In genomic region chr10:19817251-19818046, GRCh38 we compare ENCODE assay signal across 8 cellular contexts. TPM values are rescaled to one million over a fixed set of nuclear protein-coding genes. Genes with fewer than 3 reads are reported as not detected.
DNase-seq lines count a peak whose midpoint lies in the region; ATAC-seq, FAIRE-seq and TF ChIP-seq lines count a peak whose summit lies in the region.

No MANE protein-coding gene starts in this region.

- H3K27ac ChIP-seq in HL-60 (replicated peaks) = no peak overlapping the region
- peak overlapping the region; percentile 75 to 88 for H3K27ac ChIP-seq in liver (ENCODE audit: low read depth in 1 of 2, low read length in 2 of 2)

- H3K9me3 Mint-ChIP-seq in activated T-helper 1 cell treated with anti-CD3 and anti-CD28 coated beads, Interleukin-12 subunit alpha, Interleukin-12 subunit beta, Interleukin-2, Interleukin-4 antibody, amounts not matched to agents 30 ng/mL and 10 ng/mL and 1 ng/mL, durations not matched to agents 14 hours and 24 hours and 36 hours = no peaks in the 10 kb centered on the region
- H3K9me3 Mint-ChIP-seq in activated CD4-positive, alpha-beta memory T cell treated with anti-CD3 and anti-CD28 coated beads, Interleukin-2, amount 10 ng/mL, durations not matched to agents 7 days and 5 days = no peaks in the 10 kb centered on the region

- TF ChIP-seq CTCF in HL-60 (IDR thresholded peaks at IDR 0.05; ENCODE audit: insufficient read depth, low read length) (no peak), bronchial epithelial cell (IDR thresholded peaks at IDR 0.05; ENCODE audit: insufficient read depth, low read length, severe bottlenecking) (no peak), liver (IDR thresholded peaks at IDR 0.05; ENCODE audit: low read depth, low read length, missing input control) (no peak)

- ATAC-seq in GM21526 (IDR thresholded peaks at IDR 0.05; ENCODE audit: low FRiP score, unreplicated experiment) = no peak

- no peak for FAIRE-seq in bronchial epithelial cell (lab: Jason Lieb, UNC)

- H3K4me1 Mint-ChIP-seq in activated T-helper 1 cell treated with anti-CD3 and anti-CD28 coated beads, Interleukin-12 subunit alpha, Interleukin-12 subunit beta, Interleukin-2, Interleukin-4 antibody, amounts not matched to agents 30 ng/mL and 10 ng/mL and 1 ng/mL, durations not matched to agents 14 hours and 24 hours and 36 hours (ENCODE audit: low read depth) = no peaks in the 10 kb centered on the region
- H3K4me1 Mint-ChIP-seq in activated CD4-positive, alpha-beta memory T cell treated with anti-CD3 and anti-CD28 coated beads, Interleukin-2, amount 10 ng/mL, durations not matched to agents 7 days and 5 days = peaks cover 1% of the 10 kb centered on the region

- TF ChIP-seq RAD21 in liver (IDR thresholded peaks at IDR 0.05) = no peak

- H3K4me3 Mint-ChIP-seq in activated T-helper 1 cell treated with anti-CD3 and anti-CD28 coated beads, Interleukin-12 subunit alpha, Interleukin-12 subunit beta, Interleukin-2, Interleukin-4 antibody, amounts not matched to agents 30 ng/mL and 10 ng/mL and 1 ng/mL, durations not matched to agents 14 hours and 24 hours and 36 hours = no peak overlapping the region
- no peak overlapping the region for H3K4me3 Mint-ChIP-seq in activated CD4-positive, alpha-beta memory T cell treated with anti-CD3 and anti-CD28 coated beads, Interleukin-2, amount 10 ng/mL, durations not matched to agents 7 days and 5 days

- CTCF ChIA-PET in activated CD4-positive, alpha-beta memory T cell treated with anti-CD3 and anti-CD28 coated beads, Interleukin-2, amount 10 ng/mL, durations not matched to agents 7 days and 5 days (lab: Charles Lee) = no interaction called here

- H3K36me3 ChIP-seq in bronchial epithelial cell (ENCODE audit: control insufficient read depth, insufficient read depth, low read length) (no peaks in the 10 kb centered on the region), liver (ENCODE audit: control insufficient read depth in 4 of 4, insufficient read depth in 3 of 4, low read depth in 1 of 4, low read length in 3 of 4) (no peaks in the 10 kb centered on the region)

- peaks cover 6 to 29% (median 24%) of the 10 kb centered on the region in 4 donors for H3K4me1 ChIP-seq in liver (ENCODE audit: control insufficient read depth in 4 of 4, insufficient read depth in 4 of 4, low read length in 3 of 4)

- intact Hi-C loops in activated T-helper 1 cell treated with anti-CD3 and anti-CD28 coated beads, Interleukin-12 subunit alpha, Interleukin-12 subunit beta, Interleukin-2, Interleukin-4 antibody, amounts not matched to agents 30 ng/mL and 10 ng/mL and 1 ng/mL, durations not matched to agents 14 hours and 24 hours and 36 hours (cut with micrococcal nuclease) = loop anchor here (10.0 kb wide), 1 partner anchor 1677 kb away; no protein-coding TSS in a partner anchor

- H3K27me3 ChIP-seq in HL-60 (ENCODE audit: insufficient read depth, poor library complexity, severe bottlenecking) = peaks cover 5% of the 10 kb centered on the region
- H3K27me3 ChIP-seq in bronchial epithelial cell (ENCODE audit: control insufficient read depth, insufficient read depth, low read length) = peaks cover 6% of the 10 kb centered on the region
- no peaks in the 10 kb centered on the region for H3K27me3 ChIP-seq in liver (ENCODE audit: control insufficient read depth in 4 of 4, insufficient read depth in 4 of 4, low read length in 3 of 4)

- H3K4me3 ChIP-seq in GM08714 (ENCODE audit: low read length) = peak overlapping the region; percentile 77
- peak overlapping the region; percentile 47 for H3K4me3 ChIP-seq in HL-60 (replicated peaks; ENCODE audit: insufficient read depth, low read length)
- H3K4me3 ChIP-seq in bronchial epithelial cell (ENCODE audit: low read depth, low read length) = peak overlapping the region; percentile 56
- peak overlapping the region; percentile 53 to 87 (median 57) for H3K4me3 ChIP-seq in liver (ENCODE audit: low read depth in 1 of 3, low read length in 3 of 3)

- DNase-seq in HL-60 (ENCODE audit: low read depth in 1 of 2, low spot score in 1 of 2) (no peak), bronchial epithelial cell (ENCODE audit: low read depth) (no peak), superior temporal gyrus (ENCODE audit: extremely low spot score) (peak; percentile 64)
- no peak for DNase-seq in activated T-helper 1 cell treated with anti-CD3 and anti-CD28 coated beads, Interleukin-12 subunit alpha, Interleukin-12 subunit beta, Interleukin-2, Interleukin-4 antibody, amounts not matched to agents 30 ng/mL and 10 ng/mL and 1 ng/mL, durations not matched to agents 14 hours and 24 hours and 36 hours (ENCODE audit: low spot score)
- DNase-seq in activated CD4-positive, alpha-beta memory T cell treated with anti-CD3 and anti-CD28 coated beads, Interleukin-2, amount 10 ng/mL, durations not matched to agents 7 days and 5 days = no peak

- H3K27ac Mint-ChIP-seq in activated T-helper 1 cell treated with anti-CD3 and anti-CD28 coated beads, Interleukin-12 subunit alpha, Interleukin-12 subunit beta, Interleukin-2, Interleukin-4 antibody, amounts not matched to agents 30 ng/mL and 10 ng/mL and 1 ng/mL, durations not matched to agents 14 hours and 24 hours and 36 hours = no peak overlapping the region
- H3K27ac Mint-ChIP-seq in activated CD4-positive, alpha-beta memory T cell treated with anti-CD3 and anti-CD28 coated beads, Interleukin-2, amount 10 ng/mL, durations not matched to agents 7 days and 5 days = no peak overlapping the region

- POLR2A ChIA-PET in activated CD4-positive, alpha-beta memory T cell treated with anti-CD3 and anti-CD28 coated beads, Interleukin-2, amount 10 ng/mL, durations not matched to agents 7 days and 5 days (lab: Charles Lee) = no interaction called here

- H3K27me3 Mint-ChIP-seq in activated T-helper 1 cell treated with anti-CD3 and anti-CD28 coated beads, Interleukin-12 subunit alpha, Interleukin-12 subunit beta, Interleukin-2, Interleukin-4 antibody, amounts not matched to agents 30 ng/mL and 10 ng/mL and 1 ng/mL, durations not matched to agents 14 hours and 24 hours and 36 hours (ENCODE audit: insufficient read depth) = peaks cover 39% of the 10 kb centered on the region
- H3K27me3 Mint-ChIP-seq in activated CD4-positive, alpha-beta memory T cell treated with anti-CD3 and anti-CD28 coated beads, Interleukin-2, amount 10 ng/mL, durations not matched to agents 7 days and 5 days = peaks cover 35% of the 10 kb centered on the region

- H3K36me3 Mint-ChIP-seq in activated T-helper 1 cell treated with anti-CD3 and anti-CD28 coated beads, Interleukin-12 subunit alpha, Interleukin-12 subunit beta, Interleukin-2, Interleukin-4 antibody, amounts not matched to agents 30 ng/mL and 10 ng/mL and 1 ng/mL, durations not matched to agents 14 hours and 24 hours and 36 hours (ENCODE audit: low read depth) = no peaks in the 10 kb centered on the region
- no peaks in the 10 kb centered on the region for H3K36me3 Mint-ChIP-seq in activated CD4-positive, alpha-beta memory T cell treated with anti-CD3 and anti-CD28 coated beads, Interleukin-2, amount 10 ng/mL, durations not matched to agents 7 days and 5 days (ENCODE audit: low read depth)

- H3K9ac ChIP-seq in liver (ENCODE audit: low read depth in 1 of 2, low read length in 2 of 2) = peak overlapping the region in 1 of 2 donors; percentile 51

- no peaks in the 10 kb centered on the region for H3K9me3 ChIP-seq in liver (ENCODE audit: control insufficient read depth in 4 of 4, low read length in 3 of 4)

- WGBS in liver = 2% methylated on average over 37 of the region's 37 CpGs

TF ChIP-seq in liver, 16 proteins besides CTCF, POLR2A, EP300 and RAD21 (continues in another document):
- TF ChIP-seq SP1 (IDR thresholded peaks at IDR 0.05) (no peak), RXRA (IDR thresholded peaks at IDR 0.05) (no peak), GABPA (IDR thresholded peaks at IDR 0.05 in 1 of 2, conservative IDR thresholded peaks at IDR 0.05 in 1 of 2) (no peak), ATF3 (IDR thresholded peaks at IDR 0.05) (no peak), FOXA2 (IDR thresholded peaks at IDR 0.05) (no peak), MAX (IDR thresholded peaks at IDR 0.05) (no peak), TAF1 (conservative IDR thresholded peaks at IDR 0.05) (no peak), JUND (IDR thresholded peaks at IDR 0.05) (no peak), HNF4G (IDR thresholded peaks at IDR 0.05) (no peak), HNF4A (conservative IDR thresholded peaks at IDR 0.05) (no peak), ZBTB33 (IDR thresholded peaks at IDR 0.05) (no peak)

RNA-seq across cellular contexts. Expression of gene PLXDC2, which starts 1.2 kb away (rescaled TPM):
- total RNA-seq in bronchial epithelial cell (1.3 and 3.3 TPM in 2 replicates), liver (1 to 10 TPM; 3.1 to 5.1 TPM)
- 1 to 10 TPM; 1.4 to 1.6 TPM for polyA plus RNA-seq in liver
- total RNA-seq in activated T-helper 1 cell treated with anti-CD3 and anti-CD28 coated beads, Interleukin-12 subunit alpha, Interleukin-12 subunit beta, Interleukin-2, Interleukin-4 antibody, amounts not matched to agents 30 ng/mL and 10 ng/mL and 1 ng/mL, durations not matched to agents 14 hours and 24 hours and 36 hours = not detected in 2 replicates
- not detected for total RNA-seq in activated CD4-positive, alpha-beta memory T cell treated with anti-CD3 and anti-CD28 coated beads, Interleukin-2, amount 10 ng/mL, durations not matched to agents 7 days and 5 days
